Comparison of ENCODE assay signal across 2 cellular contexts in the genomic region with DNA sequence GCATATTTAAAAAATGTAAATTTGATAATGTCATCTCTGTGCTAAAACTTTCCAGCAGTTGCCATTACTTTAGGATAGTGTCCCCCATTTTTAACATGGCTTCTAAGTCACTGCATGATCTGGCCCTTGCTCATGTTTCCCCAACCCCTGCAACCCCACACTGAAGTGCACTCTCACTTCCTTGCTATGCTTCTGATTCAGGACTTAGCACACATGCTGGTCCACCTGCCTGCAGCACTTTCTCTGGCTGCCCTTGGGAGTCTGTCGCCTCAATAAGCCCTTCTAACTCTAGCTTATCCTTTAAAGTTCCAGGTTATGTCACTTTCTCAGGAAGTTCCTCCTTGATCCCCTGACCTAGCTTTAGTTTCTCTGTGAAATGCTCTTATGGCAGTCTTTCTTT.
TF ChIP-seq lines count a peak whose summit lies in the region.

No MANE protein-coding gene starts in this region.

TF ChIP-seq in IMR-90, 13 proteins besides CTCF, POLR2A, EP300 and RAD21:
- TF ChIP-seq MAZ (IDR thresholded peaks at IDR 0.05; ENCODE audit: borderline replicate concordance, low read depth, low read length) (no peak), FOS (IDR thresholded peaks at IDR 0.05; ENCODE audit: low read depth, low read length) (no peak), CHD1 (IDR thresholded peaks at IDR 0.05; ENCODE audit: low read depth, low read length) (no peak), RCOR1 (IDR thresholded peaks at IDR 0.05; ENCODE audit: insufficient replicate concordance, low read length) (no peak), RFX5 (IDR thresholded peaks at IDR 0.05; ENCODE audit: low read depth, low read length) (no peak), BHLHE40 (IDR thresholded peaks at IDR 0.05; ENCODE audit: low read depth, low read length) (no peak), SMC3 (IDR thresholded peaks at IDR 0.05; ENCODE audit: low read depth, low read length) (no peak), CEBPB (IDR thresholded peaks at IDR 0.05; ENCODE audit: low read depth, low read length) (no peak), NFE2L2 (IDR thresholded peaks at IDR 0.05; ENCODE audit: low read depth, low read length) (no peak), MAFK (IDR thresholded peaks at IDR 0.05; ENCODE audit: low read depth, low read length) (no peak), MXI1 (IDR thresholded peaks at IDR 0.05; ENCODE audit: borderline replicate concordance, low read depth, low read length) (no peak)
- TF ChIP-seq, protein P1, sequence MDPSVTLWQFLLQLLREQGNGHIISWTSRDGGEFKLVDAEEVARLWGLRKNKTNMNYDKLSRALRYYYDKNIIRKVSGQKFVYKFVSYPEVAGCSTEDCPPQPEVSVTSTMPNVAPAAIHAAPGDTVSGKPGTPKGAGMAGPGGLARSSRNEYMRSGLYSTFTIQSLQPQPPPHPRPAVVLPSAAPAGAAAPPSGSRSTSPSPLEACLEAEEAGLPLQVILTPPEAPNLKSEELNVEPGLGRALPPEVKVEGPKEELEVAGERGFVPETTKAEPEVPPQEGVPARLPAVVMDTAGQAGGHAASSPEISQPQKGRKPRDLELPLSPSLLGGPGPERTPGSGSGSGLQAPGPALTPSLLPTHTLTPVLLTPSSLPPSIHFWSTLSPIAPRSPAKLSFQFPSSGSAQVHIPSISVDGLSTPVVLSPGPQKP (IDR thresholded peaks at IDR 0.05; ENCODE audit: borderline replicate concordance, low read depth, low read length): no peak
- TF ChIP-seq, protein P2, sequence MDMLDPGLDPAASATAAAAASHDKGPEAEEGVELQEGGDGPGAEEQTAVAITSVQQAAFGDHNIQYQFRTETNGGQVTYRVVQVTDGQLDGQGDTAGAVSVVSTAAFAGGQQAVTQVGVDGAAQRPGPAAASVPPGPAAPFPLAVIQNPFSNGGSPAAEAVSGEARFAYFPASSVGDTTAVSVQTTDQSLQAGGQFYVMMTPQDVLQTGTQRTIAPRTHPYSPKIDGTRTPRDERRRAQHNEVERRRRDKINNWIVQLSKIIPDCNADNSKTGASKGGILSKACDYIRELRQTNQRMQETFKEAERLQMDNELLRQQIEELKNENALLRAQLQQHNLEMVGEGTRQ (IDR thresholded peaks at IDR 0.05; ENCODE audit: low read depth, low read length): no peak

TF ChIP-seq in HEK293T, 16 proteins besides CTCF, POLR2A, EP300 and RAD21:
- no peak for TF ChIP-seq BHLHE40 (IDR thresholded peaks at IDR 0.05; ENCODE audit: borderline replicate concordance)
- no peak for TF ChIP-seq FOXM1 (IDR thresholded peaks at IDR 0.05; ENCODE audit: borderline replicate concordance)
- no peak for TF ChIP-seq FOXK2 (IDR thresholded peaks at IDR 0.05)
- no peak for TF ChIP-seq CTBP1 (IDR thresholded peaks at IDR 0.05; ENCODE audit: borderline replicate concordance)
- TF ChIP-seq ZNF384 (IDR thresholded peaks at IDR 0.05): no peak
- TF ChIP-seq NFRKB (IDR thresholded peaks at IDR 0.05): no peak
